Comparison of ENCODE assay signal across 9 cellular contexts in the genomic region with DNA sequence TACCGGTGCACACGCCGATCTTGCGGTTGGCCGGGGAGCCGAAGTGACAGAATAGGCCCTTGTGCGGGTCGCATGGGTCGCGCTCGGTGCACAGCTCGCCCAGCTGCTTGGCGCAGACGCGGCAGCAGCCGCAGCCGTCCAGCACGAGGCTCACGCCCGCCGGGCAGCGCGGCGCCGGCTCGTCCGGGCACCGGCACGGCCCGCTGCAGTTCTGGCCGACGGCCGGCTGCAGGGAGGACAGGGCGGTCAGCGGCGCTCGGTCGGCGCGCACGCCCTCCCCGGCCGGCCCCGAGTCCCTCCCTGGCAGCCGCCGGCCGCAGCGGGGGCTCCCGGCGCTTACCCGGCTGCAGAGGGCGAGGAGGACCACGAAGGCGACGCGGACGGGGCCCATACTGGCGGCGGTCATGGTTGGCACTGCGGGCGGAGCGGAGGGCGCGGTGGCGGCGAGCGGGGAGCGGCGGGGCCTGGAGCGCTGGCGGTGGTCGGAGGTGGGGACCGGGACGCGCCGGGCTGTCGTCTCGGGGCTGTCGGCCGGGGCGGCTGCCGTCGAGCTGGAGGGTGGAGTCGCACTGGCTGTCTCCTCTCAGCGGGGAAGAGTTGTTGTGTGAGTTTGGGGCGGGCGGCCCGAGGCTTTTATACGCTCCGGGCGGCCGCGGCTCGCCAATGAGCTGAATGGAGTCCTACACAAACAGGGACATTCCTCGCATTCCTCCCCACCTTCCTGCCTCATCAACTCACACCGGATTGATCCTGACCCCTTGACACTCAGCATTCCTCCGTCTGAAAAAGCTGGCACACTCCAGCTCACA. TPM values are rescaled to one million over a fixed set of nuclear protein-coding genes. Genes with fewer than 3 reads are reported as not detected.
DNase-seq lines count a peak whose midpoint lies in the region; ATAC-seq and TF ChIP-seq lines count a peak whose summit lies in the region.
"Had no signal": no experiment of that assay in that cellular context is flagged by ENCODE, and none has a peak within 500 bp of the region (broad histone marks: within the 10 kb centered on the region; RNA-seq: fewer than 3 reads in every experiment).

A gene with protein sequence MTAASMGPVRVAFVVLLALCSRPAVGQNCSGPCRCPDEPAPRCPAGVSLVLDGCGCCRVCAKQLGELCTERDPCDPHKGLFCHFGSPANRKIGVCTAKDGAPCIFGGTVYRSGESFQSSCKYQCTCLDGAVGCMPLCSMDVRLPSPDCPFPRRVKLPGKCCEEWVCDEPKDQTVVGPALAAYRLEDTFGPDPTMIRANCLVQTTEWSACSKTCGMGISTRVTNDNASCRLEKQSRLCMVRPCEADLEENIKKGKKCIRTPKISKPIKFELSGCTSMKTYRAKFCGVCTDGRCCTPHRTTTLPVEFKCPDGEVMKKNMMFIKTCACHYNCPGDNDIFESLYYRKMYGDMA (minus strand): TSS at position 606 of the 809 bp plus-strand sequence. CDS start 200 bp downstream, at position 406.

- H3K4me1 Mint-ChIP-seq in stimulated activated memory B cell treated with anti-CD40 and anti-IgM and Interleukin-4, amounts not matched to agents 10 μg/mL and 1 μg/mL and 100 μg/mL, for 72 hours: peaks cover 10% of the 10 kb centered on the region

- H3K4me3 ChIP-seq in AG09309 (ENCODE audit: control insufficient read depth, low read depth, low read length): peak within 1 kb of the TSS; percentile 83
- peak within 1 kb of the TSS; percentile 74 to 90 for H3K4me3 ChIP-seq in duodenal mucosa (ENCODE audit: low read depth in 1 of 2, low read length in 2 of 2)

- no peaks in the 10 kb centered on the region for H3K36me3 ChIP-seq in duodenal mucosa (ENCODE audit: control insufficient read depth in 1 of 2, insufficient read depth in 2 of 2, low read length in 2 of 2)

- DNase-seq in AG09309 (ENCODE audit: low read depth): peak; percentile 100
- peak; percentile 25 for DNase-seq in RPMI8226
- peak; percentile 74 to 83 for DNase-seq in left colon
- no peak for DNase-seq in NCI-H2171 treated with DMSO at 0.1 percent for 48 hours (lab: John Stamatoyannopoulos, UW)

- H3K9me3 Mint-ChIP-seq in stimulated activated memory B cell treated with anti-CD40 and anti-IgM and Interleukin-4, amounts not matched to agents 10 μg/mL and 1 μg/mL and 100 μg/mL, for 72 hours: no peaks in the 10 kb centered on the region

- peaks cover 84% of the 10 kb centered on the region for H3K27me3 Mint-ChIP-seq in stimulated activated memory B cell treated with anti-CD40 and anti-IgM and Interleukin-4, amounts not matched to agents 10 μg/mL and 1 μg/mL and 100 μg/mL, for 72 hours

- no peaks in the 10 kb centered on the region for H3K9me3 ChIP-seq in duodenal mucosa (ENCODE audit: control insufficient read depth in 1 of 2, low read length in 2 of 2)

- no peak within 1 kb of the TSS for H3K27ac Mint-ChIP-seq in stimulated activated memory B cell treated with anti-CD40 and anti-IgM and Interleukin-4, amounts not matched to agents 10 μg/mL and 1 μg/mL and 100 μg/mL, for 72 hours

- intact Hi-C loops in left colon (cut with DNase I, micrococcal nuclease): no loop called here

- ATAC-seq in GM18907 (IDR thresholded peaks at IDR 0.05; ENCODE audit: unreplicated experiment) (peak; percentile 38), left colon (peak; percentile 54), HG03097 (IDR thresholded peaks at IDR 0.05; ENCODE audit: low FRiP score, unreplicated experiment) (no peak)
- ATAC-seq in stimulated activated memory B cell treated with anti-CD40 and anti-IgM and Interleukin-4, amounts not matched to agents 10 μg/mL and 1 μg/mL and 100 μg/mL, for 72 hours: peak; percentile 49

- peak within 1 kb of the TSS; percentile 90 for H3K27ac ChIP-seq in duodenal mucosa (ENCODE audit: low read depth, low read length)
- H3K27ac ChIP-seq: KMS-11 had no signal

- no peaks in the 10 kb centered on the region for H3K27me3 ChIP-seq in duodenal mucosa (ENCODE audit: control insufficient read depth in 1 of 2, insufficient read depth in 2 of 2, low read length in 2 of 2)

- H3K36me3 Mint-ChIP-seq in stimulated activated memory B cell treated with anti-CD40 and anti-IgM and Interleukin-4, amounts not matched to agents 10 μg/mL and 1 μg/mL and 100 μg/mL, for 72 hours: no peaks in the 10 kb centered on the region

- peaks cover 15 to 30% of the 10 kb centered on the region in 2 donors for H3K4me1 ChIP-seq in duodenal mucosa (ENCODE audit: control insufficient read depth in 1 of 2, insufficient read depth in 2 of 2, low read length in 2 of 2)

- peak within 1 kb of the TSS; percentile 69 to 77 for H3K9ac ChIP-seq in duodenal mucosa (ENCODE audit: low read depth in 1 of 2, low read length in 2 of 2)
- H3K9ac ChIP-seq: KMS-11 had no signal

- H3K4me3 Mint-ChIP-seq in stimulated activated memory B cell treated with anti-CD40 and anti-IgM and Interleukin-4, amounts not matched to agents 10 μg/mL and 1 μg/mL and 100 μg/mL, for 72 hours: peak within 1 kb of the TSS; percentile 82

- TF ChIP-seq CTCF in AG09309 (IDR thresholded peaks at IDR 0.05; ENCODE audit: control insufficient read depth, insufficient read depth, low read depth, low read length, missing control alignments): no peak

RNA-seq across cellular contexts. Expression of the gene that starts here (rescaled TPM):
- 10 to 100 TPM; 34.4 to 37.8 TPM for total RNA-seq in left colon
